In the genomic region with DNA sequence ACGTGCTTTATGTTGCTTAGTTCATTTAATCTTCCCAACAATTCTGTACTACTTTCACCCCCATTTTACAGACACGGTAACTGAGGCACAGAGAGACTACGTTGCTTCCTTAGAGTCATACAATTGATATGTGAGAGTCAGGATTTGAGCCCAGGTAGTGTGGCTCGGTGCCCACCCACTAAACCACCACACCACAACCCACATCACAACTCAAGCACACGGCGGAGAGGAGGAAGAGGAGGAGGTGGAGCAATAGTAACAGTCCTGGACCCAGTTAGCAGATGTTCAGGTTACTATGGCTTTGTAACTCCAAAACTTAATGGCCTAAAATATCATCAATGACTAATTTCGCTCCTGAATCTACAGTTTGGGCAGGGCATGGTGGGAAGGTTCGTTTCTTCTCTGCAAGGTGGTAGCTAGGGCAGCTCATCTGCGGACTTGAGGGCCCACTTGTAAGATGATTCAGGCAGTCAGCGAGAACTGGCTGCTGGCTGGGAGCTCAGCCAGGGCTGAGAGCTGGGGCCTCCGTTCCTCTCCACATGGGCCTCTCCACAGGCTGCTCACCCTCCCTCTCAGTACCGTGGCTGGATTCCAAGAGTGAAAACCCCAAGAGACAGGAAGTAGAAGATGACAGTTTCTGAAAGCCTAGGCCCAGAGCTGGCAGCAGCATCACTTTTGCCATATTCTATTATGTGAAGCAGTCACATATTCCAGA, we compare ENCODE assay signal across 10 cellular contexts.
DNase-seq lines count a peak whose midpoint lies in the region; ATAC-seq, FAIRE-seq and TF ChIP-seq lines count a peak whose summit lies in the region.
"Had no signal": no experiment of that assay in that cellular context is flagged by ENCODE, and none has a peak within 500 bp of the region (broad histone marks: within the 10 kb centered on the region; RNA-seq: fewer than 3 reads in every experiment).

No MANE protein-coding gene starts in this region.

- H3K27me3 ChIP-seq in GM12878 (replicated peaks in 1 of 2; ENCODE audit: control insufficient read depth in 2 of 2, insufficient read depth in 2 of 2, low read length in 1 of 2) = no peaks in the 10 kb centered on the region; a peak in 1 of 4 replicates

- CTCF ChIA-PET in GM12878 (lab: Yijun Ruan, JAX) = interaction anchor here (0.6 to 1.0 kb wide), 2 partner anchors 8 to 83 kb away, joined by 4 read pairs; no protein-coding TSS in a partner anchor
- CTCF ChIA-PET in GM10248 (lab: Yijun Ruan, JAX) = no interaction called here

- intact Hi-C loops in GM12878 (cut with micrococcal nuclease; ENCODE audit: unreplicated experiment) = no loop called here

- no peak overlapping the region for H3K4me3 ChIP-seq in GM12878

- H3K36me3 ChIP-seq in KOPT-K1 (ENCODE audit: insufficient read depth, low read length) (no peaks in the 10 kb centered on the region), GM12878 (ENCODE audit: control insufficient read depth in 2 of 2, insufficient read depth in 2 of 2, low read length in 1 of 2) (no peaks in the 10 kb centered on the region)

- RAD21 ChIA-PET in GM12878 (lab: Charles Lee; ENCODE audit: unreplicated experiment) = no interaction called here

- TF ChIP-seq POLR2A in GM12878 (IDR thresholded peaks at IDR 0.05; ENCODE audit: low read depth, low read length) = no peak

- H3K27ac ChIP-seq in KOPT-K1 (ENCODE audit: low read depth, low read length, poor library complexity, severe bottlenecking) (peak overlapping the region; percentile 79), GM12878 (ENCODE audit: control insufficient read depth, insufficient read depth) (peak overlapping the region; percentile 50)
- H3K27ac ChIP-seq: 22Rv1 had no signal

- peak; percentile 94 for FAIRE-seq in GM12878 (lab: Jason Lieb, UNC)
- FAIRE-seq: colon had no signal

- H3K4me2 ChIP-seq in GM12878 (ENCODE audit: control insufficient read depth, insufficient read depth) = peak overlapping the region; percentile 71

- TF ChIP-seq RAD21 in GM12878 (IDR thresholded peaks at IDR 0.05; ENCODE audit: insufficient read depth, low read depth, low read length) = no peak

- DNase-seq in DMS153 treated with DMSO at 0.1 percent for 48 hours (lab: John Stamatoyannopoulos, UW; ENCODE audit: unreplicated experiment) = peak; percentile 13
- no peak for DNase-seq in DMS153 (lab: John Stamatoyannopoulos, UW)
- peak; percentile 35 for DNase-seq in T-helper 22 cell (ENCODE audit: low read depth)
- peak; percentile 70 for DNase-seq in GM12878 (ENCODE audit: low read depth, low spot score)
- peak; percentile 99 for DNase-seq in iris pigment epithelial cell (ENCODE audit: low read depth)
- peak; percentile 40 for DNase-seq in stimulated activated CD4-positive, alpha-beta T cell treated with anti-CD3 and anti-CD28 coated beads, Interleukin-4, amount 100 ng/mL, for 1 hour
- no peak for DNase-seq in GM10248 (ENCODE audit: extremely low spot score)

- H3K9me3 ChIP-seq in KOPT-K1 (ENCODE audit: insufficient read depth, low read length, poor library complexity, severe bottlenecking) = peaks cover 8% of the 10 kb centered on the region
- H3K9me3 ChIP-seq in GM12878 (replicated peaks; ENCODE audit: control insufficient read depth, insufficient read depth, low read length) = 0 out of 3 replicates have a peak, but pooled peaks cover 2% of the 10 kb centered on the region

- no peak for TF ChIP-seq CTCF in GM12878 (IDR thresholded peaks at IDR 0.05 in 2 of 3, conservative IDR thresholded peaks at IDR 0.05 in 1 of 3; ENCODE audit: control insufficient read depth in 2 of 3, extremely low read depth in 1 of 3, insufficient read depth in 1 of 3, low read depth in 3 of 3, low read length in 3 of 3)
- TF ChIP-seq CTCF in GM10248 (IDR thresholded peaks at IDR 0.05; ENCODE audit: control extremely low read depth, extremely low read depth, low read depth, missing control alignments) = no peak

- peak; percentile 92 for ATAC-seq in GM12878

- BruUV-seq in GM12878 (replicated peaks; lab: Mats Ljungman, UMichigan) = no TSS peak

- SMC1A ChIA-PET in GM12878 (lab: Charles Lee; ENCODE audit: uncharacterized antibody, unreplicated experiment) = interaction anchor here (1.0 kb wide), 1 partner anchor 462 kb away, joined by 3 read pairs; no protein-coding TSS in a partner anchor

- H3K9ac ChIP-seq in GM12878 (ENCODE audit: control insufficient read depth, insufficient read depth, low read length) = no peak overlapping the region

- H3K79me2 ChIP-seq in GM12878 (ENCODE audit: control insufficient read depth, insufficient read depth, low read length) = no peaks in the 10 kb centered on the region

- POLR2A ChIA-PET in GM12878 (lab: Charles Lee) = interaction anchor here (0.5 kb wide), 1 partner anchor 86 kb away, joined by 5 read pairs; no protein-coding TSS in a partner anchor
- POLR2A ChIA-PET in GM10248 (lab: Yijun Ruan, JAX) = no interaction called here

- H3K4me1 ChIP-seq in GM12878 (ENCODE audit: control insufficient read depth, insufficient read depth, low read length) = peaks cover 13% of the 10 kb centered on the region

- WGBS in GM12878 (ENCODE audit: insufficient coverage, insufficient replicate concordance, low lambda C conversion rate, missing lambda C conversion rate) = 13% methylated on average over 12 of the region's 12 CpGs

- no peaks in the 10 kb centered on the region; the same call in 1 of the 2 replicates for H4K20me1 ChIP-seq in GM12878 (ENCODE audit: control insufficient read depth, insufficient read depth)

- peak overlapping the region; percentile 74 for H2AFZ ChIP-seq in GM12878 (ENCODE audit: control insufficient read depth, low read depth, low read length)

- no peak for TF ChIP-seq EP300 in GM12878 (IDR thresholded peaks at IDR 0.05; ENCODE audit: borderline replicate concordance in 1 of 2, control insufficient read depth in 1 of 2, low read depth in 2 of 2, low read length in 2 of 2)

- in situ Hi-C loops in GM12878 (cut with MboI) = no loop called here

TF ChIP-seq in GM12878, 131 proteins besides CTCF, POLR2A, EP300 and RAD21 (continues in another document):
- TF ChIP-seq KLF5 (IDR thresholded peaks at IDR 0.05; ENCODE audit: partially characterized antibody) (no peak), ZNF24 (IDR thresholded peaks at IDR 0.05) (0 out of 2 replicates have a peak, but pooled peaks have one; percentile 29), DPF2 (IDR thresholded peaks at IDR 0.05) (peak; percentile 54; the same call in 1 of the 2 replicates), IRF4 (IDR thresholded peaks at IDR 0.05; ENCODE audit: low read depth, low read length) (0 out of 2 replicates have a peak, but pooled peaks have one; percentile 19), EED (IDR thresholded peaks at IDR 0.05; ENCODE audit: low read depth) (peak; percentile 75), MEF2B (IDR thresholded peaks at IDR 0.05; ENCODE audit: partially characterized antibody, poor library complexity, severe bottlenecking) (peak; percentile 49), JUND (IDR thresholded peaks at IDR 0.05; ENCODE audit: low read depth, low read length) (no peak), HDAC6 (IDR thresholded peaks at IDR 0.05; ENCODE audit: unreplicated experiment) (no peak), IKZF2 (IDR thresholded peaks at IDR 0.05) (peak in 1 of 2 experiments; percentile 56; a peak in 2 of 4 replicates), SMARCA5 (IDR thresholded peaks at IDR 0.05) (0 out of 2 replicates have a peak, but pooled peaks have one; percentile 23), CEBPB (IDR thresholded peaks at IDR 0.05; ENCODE audit: borderline replicate concordance in 1 of 2, low read depth in 2 of 2, low read length in 2 of 2) (no peak), CBFB (IDR thresholded peaks at IDR 0.05; ENCODE audit: low read depth) (0 out of 2 replicates have a peak, but pooled peaks have one; percentile 24), MEF2A (IDR thresholded peaks at IDR 0.05; ENCODE audit: insufficient read depth, low read depth, low read length) (peak; percentile 82; the same call in 1 of the 2 replicates), BRCA1 (IDR thresholded peaks at IDR 0.05; ENCODE audit: low read depth, low read length) (no peak), CHD2 (IDR thresholded peaks at IDR 0.05; ENCODE audit: borderline replicate concordance, low read depth, low read length) (no peak), IKZF1 (conservative IDR thresholded peaks at IDR 0.05) (peak; percentile 60)
- TF ChIP-seq, protein P1, sequence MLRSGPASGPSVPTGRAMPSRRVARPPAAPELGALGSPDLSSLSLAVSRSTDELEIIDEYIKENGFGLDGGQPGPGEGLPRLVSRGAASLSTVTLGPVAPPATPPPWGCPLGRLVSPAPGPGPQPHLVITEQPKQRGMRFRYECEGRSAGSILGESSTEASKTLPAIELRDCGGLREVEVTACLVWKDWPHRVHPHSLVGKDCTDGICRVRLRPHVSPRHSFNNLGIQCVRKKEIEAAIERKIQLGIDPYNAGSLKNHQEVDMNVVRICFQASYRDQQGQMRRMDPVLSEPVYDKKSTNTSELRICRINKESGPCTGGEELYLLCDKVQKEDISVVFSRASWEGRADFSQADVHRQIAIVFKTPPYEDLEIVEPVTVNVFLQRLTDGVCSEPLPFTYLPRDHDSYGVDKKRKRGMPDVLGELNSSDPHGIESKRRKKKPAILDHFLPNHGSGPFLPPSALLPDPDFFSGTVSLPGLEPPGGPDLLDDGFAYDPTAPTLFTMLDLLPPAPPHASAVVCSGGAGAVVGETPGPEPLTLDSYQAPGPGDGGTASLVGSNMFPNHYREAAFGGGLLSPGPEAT (IDR thresholded peaks at IDR 0.05; ENCODE audit: low read depth) = 0 out of 2 replicates have a peak, but pooled peaks have one; percentile 19
- TF ChIP-seq, protein P2, sequence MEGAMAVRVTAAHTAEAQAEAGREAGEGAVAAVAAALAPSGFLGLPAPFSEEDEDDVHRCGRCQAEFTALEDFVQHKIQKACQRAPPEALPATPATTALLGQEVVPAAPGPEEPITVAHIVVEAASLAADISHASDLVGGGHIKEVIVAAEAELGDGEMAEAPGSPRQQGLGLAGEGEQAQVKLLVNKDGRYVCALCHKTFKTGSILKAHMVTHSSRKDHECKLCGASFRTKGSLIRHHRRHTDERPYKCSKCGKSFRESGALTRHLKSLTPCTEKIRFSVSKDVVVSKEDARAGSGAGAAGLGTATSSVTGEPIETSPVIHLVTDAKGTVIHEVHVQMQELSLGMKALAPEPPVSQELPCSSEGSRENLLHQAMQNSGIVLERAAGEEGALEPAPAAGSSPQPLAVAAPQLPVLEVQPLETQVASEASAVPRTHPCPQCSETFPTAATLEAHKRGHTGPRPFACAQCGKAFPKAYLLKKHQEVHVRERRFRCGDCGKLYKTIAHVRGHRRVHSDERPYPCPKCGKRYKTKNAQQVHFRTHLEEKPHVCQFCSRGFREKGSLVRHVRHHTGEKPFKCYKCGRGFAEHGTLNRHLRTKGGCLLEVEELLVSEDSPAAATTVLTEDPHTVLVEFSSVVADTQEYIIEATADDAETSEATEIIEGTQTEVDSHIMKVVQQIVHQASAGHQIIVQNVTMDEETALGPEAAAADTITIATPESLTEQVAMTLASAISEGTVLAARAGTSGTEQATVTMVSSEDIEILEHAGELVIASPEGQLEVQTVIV (IDR thresholded peaks at IDR 0.05; ENCODE audit: borderline replicate concordance, partially characterized antibody) = no peak

Comparison
In these comparisons a context has a peak if more than half of its experiments do, and no peak if none do; other contexts are left out.
1. DNase-seq: peak in DMS153 treated with DMSO at 0.1 percent for 48 hours (single experiment), T-helper 22 cell (single experiment), GM12878 (single experiment), iris pigment epithelial cell (single experiment) and stimulated activated CD4-positive, alpha-beta T cell treated with anti-CD3 and anti-CD28 coated beads, Interleukin-4, amount 100 ng/mL, for 1 hour (single experiment); none in DMS153 (single experiment) and GM10248 (single experiment).